Comparison of ENCODE assay signal across 8 cellular contexts in genomic region chr7:56063882-56064625, GRCh38. TPM values are rescaled to one million over a fixed set of nuclear protein-coding genes. Genes with fewer than 3 reads are reported as not detected.
A peak's percentile ranks its signal among the peaks of the same experiment; 100 is the strongest.
DNase-seq lines count a peak whose midpoint lies in the region; ATAC-seq, FAIRE-seq and TF ChIP-seq lines count a peak whose summit lies in the region.

TSS of gene SUMF2 (plus strand) at chr7:56064286. CDS start at chr7:56064312, 26 bp downstream.

- TF ChIP-seq EP300 in upper lobe of left lung (IDR thresholded peaks at IDR 0.05) = no peak

- H3K36me3 ChIP-seq in heart left ventricle (peaks cover 0 to 60% (median 51%) of the 10 kb centered on the region in 9 donors), upper lobe of left lung (peaks cover 12 to 52% (median 30%) of the 10 kb centered on the region in 4 donors)

- no peaks in the 10 kb centered on the region for H3K27me3 Mint-ChIP-seq in T-cell

- DNase-seq in GM12892 (ENCODE audit: insufficient read length) (peak; percentile 95), NCI-H1417 (lab: John Stamatoyannopoulos, UW) (peak; percentile 87 to 96 (median 93)), T-cell (peak; percentile 75 to 90 (median 87)), heart left ventricle (peak; percentile 93 to 97 (median 95)), posterior vena cava (ENCODE audit: low spot score) (peak; percentile 97), upper lobe of left lung (peak; percentile 94 to 98)

- TF ChIP-seq POLR2A in GM12892 (IDR thresholded peaks at IDR 0.05; ENCODE audit: low read depth, low read length) = peak; percentile 96
- TF ChIP-seq POLR2A in heart left ventricle (IDR thresholded peaks at IDR 0.05) = peak in 1 of 2 donors; percentile 83
- TF ChIP-seq POLR2A in upper lobe of left lung (IDR thresholded peaks at IDR 0.05) = peak in 3 of 4 donors; percentile 82 to 94 (median 84)

- TF ChIP-seq CTCF in heart left ventricle (IDR thresholded peaks at IDR 0.05) (peak in 10 of 12 donors; percentile 5 to 50 (median 31)), upper lobe of left lung (IDR thresholded peaks at IDR 0.05) (peak; percentile 17 to 51 (median 34))

- H3K27ac ChIP-seq in adipose tissue (ENCODE audit: low read depth, low read length) (peak within 1 kb of the TSS; percentile 4), heart left ventricle (peak within 1 kb of the TSS; percentile 54 to 93 (median 90)), upper lobe of left lung (peak within 1 kb of the TSS; percentile 87 to 94 (median 90))

- H3K9me3 ChIP-seq in heart left ventricle (no peaks in the 10 kb centered on the region), upper lobe of left lung (no peaks in the 10 kb centered on the region)

- FAIRE-seq in GM12892 (lab: Jason Lieb, UNC) = peak; percentile 98

- WGBS in adipose tissue, 3 donors = 0 to 1% (median 1%) methylated on average over 47 to 49 of the region's 49 CpGs
- WGBS in heart left ventricle, 4 donors = 0 to 1% (median 1%) methylated on average over 13 to 49 of the region's 49 CpGs
- 1% methylated on average over 21 to 44 of the region's 49 CpGs for WGBS in upper lobe of left lung, 2 donors

- POLR2A ChIA-PET in T-cell (lab: Charles Lee) = interaction anchor here (0.6 to 1.4 kb wide), 5 partner anchors 9 to 43 kb away, joined by 3 to 10 read pairs (median 6); partner anchors contain the start of gene CHCHD2 (in 1 of the 2)

- H3K4me1 ChIP-seq in heart left ventricle (peaks cover 0 to 32% (median 11%) of the 10 kb centered on the region in 12 donors), upper lobe of left lung (peaks cover 8 to 16% (median 10%) of the 10 kb centered on the region in 4 donors)

- CTCF ChIA-PET in T-cell (lab: Charles Lee) = interaction anchor here (0.5 to 3.5 kb wide), 10 partner anchors 10 to 113 kb away, joined by 3 to 16 read pairs (median 4); partner anchors contain the start of genes CCT6A (in 2 of the 2), PSPH (in 2 of the 2) and CHCHD2 (in 1 of the 2)

- H3K27me3 ChIP-seq in heart left ventricle = no peaks in the 10 kb centered on the region
- H3K27me3 ChIP-seq in upper lobe of left lung = no peaks in the 10 kb centered on the region

- intact Hi-C loops in heart left ventricle (cut with DNase I) (loop anchor here in 3 of 10 donors (1.0 to 10.0 kb wide), 4 partner anchors 13 to 169 kb away; partner anchors contain the start of genes CCT6A (in 1 of the 3), NIPSNAP2 (in 1 of the 3) and PSPH (in 1 of the 3)), posterior vena cava (cut with DNase I) (loop anchor here in 1 of 2 donors (2.0 kb wide), 1 partner anchor 53 kb away; no protein-coding TSS in a partner anchor)

- H3K9me3 Mint-ChIP-seq in T-cell = no peaks in the 10 kb centered on the region

- peaks cover 39% of the 10 kb centered on the region for H3K36me3 Mint-ChIP-seq in T-cell

- peaks cover 28 to 31% (median 29%) of the 10 kb centered on the region in 3 donors for H3K4me1 Mint-ChIP-seq in T-cell

- H3K4me3 Mint-ChIP-seq in T-cell = peak within 1 kb of the TSS; percentile 92 to 95 (median 92)

- peak; percentile 94 for ATAC-seq in HG02763 (IDR thresholded peaks at IDR 0.05; ENCODE audit: unreplicated experiment)
- ATAC-seq in T-cell (replicated peaks in 1 of 4) = peak; percentile 89 to 91 (median 90)
- ATAC-seq in heart left ventricle = peak; percentile 99 to 100 (median 100)
- ATAC-seq in upper lobe of left lung (ENCODE audit: low FRiP score in 2 of 2) = peak; percentile 98 to 99

- H3K27ac Mint-ChIP-seq in T-cell = peak within 1 kb of the TSS; percentile 94 to 96

- H3K4me3 ChIP-seq in heart left ventricle (peak within 1 kb of the TSS; percentile 52 to 94 (median 76)), upper lobe of left lung (peak within 1 kb of the TSS; percentile 71 to 97 (median 85))

RNA-seq across cellular contexts. Expression of gene SUMF2, which starts in this region (rescaled TPM):
- 71.8 TPM for polyA plus RNA-seq in GM12892 (2012; ENCODE audit: missing spikeins)
- total RNA-seq in T-cell (100 to 1,000 TPM; 127 to 182 (median 174) TPM), heart left ventricle (10 to 100 TPM; 23.1 to 61.5 (median 30.9) TPM), posterior vena cava (100 to 1,000 TPM in 1 of 2 donors, 10 to 100 TPM in 1; 84.6 to 129 TPM), upper lobe of left lung (100 to 1,000 TPM in 5 of 6 donors, 10 to 100 TPM in 1; 85.9 to 185 (median 155) TPM)
- polyA plus RNA-seq in adipose tissue (10 to 100 TPM; 71.9 to 84.3 (median 82.7) TPM), heart left ventricle (10 to 100 TPM; 35.5 to 42.4 TPM)

Comparison
In these comparisons a context has a peak if more than half of its experiments do, and no peak if none do; other contexts are left out.
1. Peak in every context shown above with its lines: DNase-seq, ATAC-seq, H3K4me3 ChIP-seq and H3K27ac ChIP-seq.
2. H3K27ac ChIP-seq: peak in every context shown above with its lines; median percentile 90 in upper lobe of left lung; 90 in heart left ventricle; 4 in adipose tissue.